ENCODE assay signal across 15 cellular contexts in genomic region chr10:103086799-103087198, GRCh38.
"Had no signal": no experiment of that assay in that cellular context is flagged by ENCODE, and none has a peak within 500 bp of the region (broad histone marks: within the 10 kb centered on the region; RNA-seq: fewer than 3 reads in every experiment).

No MANE protein-coding gene starts in this region.

- H3K4me1 ChIP-seq: colonic mucosa, spleen, transverse colon, uterus had no signal

- H3K27me3 ChIP-seq: colonic mucosa, ovary, sigmoid colon, spleen, transverse colon, uterus had no signal

- ATAC-seq: activated CD4-positive, alpha-beta T cell treated with anti-CD3 and anti-CD28 coated beads for 36 hours; activated naive CD4-positive, alpha-beta T cell treated with anti-CD3 and anti-CD28 coated beads, Interleukin-2, amount 50 U/mL, for 72 hours; mucosa of descending colon had no signal

- H3K9me3 ChIP-seq: colonic mucosa, mucosa of descending colon, ovary, sigmoid colon, spleen, transverse colon, uterus had no signal

- H3K4me3 ChIP-seq: colonic mucosa, mucosa of descending colon, ovary, sigmoid colon, spleen, transverse colon, uterus had no signal

- H3K27ac ChIP-seq: colonic mucosa, ovary, spleen, uterus had no signal

- DNase-seq: activated CD4-positive, alpha-beta T cell treated with anti-CD3 and anti-CD28 coated beads for 36 hours; activated CD4-positive, alpha-beta T cell treated with anti-CD3 and anti-CD28 coated beads, Interleukin-2, amount 50 U/mL, for 48 hours; activated gamma-delta T cell treated with Interleukin-2 at 50 U/mL for 16 hours; caudate nucleus; colonic mucosa; erythroblast; mucosa of descending colon; naive B cell; ovary; sigmoid colon; spleen; stimulated activated naive CD4-positive, alpha-beta T cell; transverse colon; uterus had no signal

- H3K36me3 ChIP-seq: ovary, uterus had no signal
